ENCODE assay signal across 8 cellular contexts in genomic region chr5:6711409-6712135, GRCh38. TPM values are rescaled to one million over a fixed set of nuclear protein-coding genes. Genes with fewer than 3 reads are reported as not detected.
DNase-seq lines count a peak whose midpoint lies in the region; ATAC-seq and TF ChIP-seq lines count a peak whose summit lies in the region.

No MANE protein-coding gene starts in this region.

- CTCF ChIA-PET in CD4-positive, alpha-beta memory T cell (lab: Charles Lee; ENCODE audit: partially characterized antibody): interaction anchor here (1.2 to 2.3 kb wide), 5 partner anchors 17 to 79 kb away, joined by 3 to 7 read pairs (median 4); partner anchors contain the start of genes NSUN2 and SRD5A1

- H3K27me3 Mint-ChIP-seq in CD4-positive, alpha-beta memory T cell: no peaks in the 10 kb centered on the region
- peaks cover 10% of the 10 kb centered on the region for H3K27me3 Mint-ChIP-seq in nephron progenitor cell (ENCODE audit: low read depth, poor library complexity)

- no peak for ATAC-seq in GM18861 (IDR thresholded peaks at IDR 0.05; ENCODE audit: unreplicated experiment)
- no peak for ATAC-seq in GM18858 (IDR thresholded peaks at IDR 0.05; ENCODE audit: unreplicated experiment)

- DNase-seq in CD4-positive, alpha-beta memory T cell: no peak
- no peak for DNase-seq in choroid plexus epithelial cell (ENCODE audit: low read depth)
- no peak for DNase-seq in nephron progenitor cell
- DNase-seq in effector CD8-positive, alpha-beta T cell (lab: John Stamatoyannopoulos, UW): no peak
- DNase-seq in GF-D8 (lab: John Stamatoyannopoulos, UW): no peak

- peaks cover 0 to 16% of the 10 kb centered on the region in 2 donors for H3K36me3 Mint-ChIP-seq in CD4-positive, alpha-beta memory T cell
- no peaks in the 10 kb centered on the region for H3K36me3 Mint-ChIP-seq in nephron progenitor cell (ENCODE audit: low read depth)

- peak overlapping the region; percentile 88 to 91 (median 89) for H3K4me3 Mint-ChIP-seq in CD4-positive, alpha-beta memory T cell
- H3K4me3 Mint-ChIP-seq in nephron progenitor cell: peak overlapping the region; percentile 84

- H3K9me3 ChIP-seq in CD4-positive, alpha-beta memory T cell (ENCODE audit: control insufficient read depth in 1 of 2, low read length in 2 of 2): no peaks in the 10 kb centered on the region
- H3K9me3 ChIP-seq in HUES48 (ENCODE audit: control insufficient read depth, insufficient read depth, low read length): no peaks in the 10 kb centered on the region

- no peaks in the 10 kb centered on the region for H3K36me3 ChIP-seq in CD4-positive, alpha-beta memory T cell (ENCODE audit: insufficient read depth, low read length)
- peaks cover 3% of the 10 kb centered on the region; the same call in 1 of the 2 replicates for H3K36me3 ChIP-seq in HUES48 (ENCODE audit: control insufficient read depth, insufficient read depth, low read length)

- H3K9ac ChIP-seq in HUES48 (ENCODE audit: low read depth, low read length): peak overlapping the region; percentile 77

- peak overlapping the region; percentile 70 to 81 for H3K4me3 ChIP-seq in CD4-positive, alpha-beta memory T cell (ENCODE audit: low read length in 2 of 2)
- peak overlapping the region; percentile 77 for H3K4me3 ChIP-seq in HUES48 (ENCODE audit: low read depth, low read length)
- H3K4me3 ChIP-seq in choroid plexus epithelial cell (ENCODE audit: low read depth, low read length): peak overlapping the region; percentile 80

- peak overlapping the region; percentile 86 for H3K27ac ChIP-seq in CD4-positive, alpha-beta memory T cell (ENCODE audit: low read depth, low read length)
- no peak overlapping the region for H3K27ac ChIP-seq in HUES48 (ENCODE audit: low read depth, low read length)

- peaks cover 17 to 27% (median 23%) of the 10 kb centered on the region in 4 donors for H3K4me1 Mint-ChIP-seq in CD4-positive, alpha-beta memory T cell
- H3K4me1 Mint-ChIP-seq in nephron progenitor cell: peaks cover 42% of the 10 kb centered on the region

- POLR2A ChIA-PET in CD4-positive, alpha-beta memory T cell (lab: Charles Lee; ENCODE audit: partially characterized antibody): interaction anchor here (0.7 to 2.5 kb wide), 7 partner anchors 16 to 1290 kb away, joined by 3 to 29 read pairs (median 5); partner anchors contain the start of genes ICE1, NSUN2 and SRD5A1

- no peaks in the 10 kb centered on the region for H3K9me3 Mint-ChIP-seq in CD4-positive, alpha-beta memory T cell
- H3K9me3 Mint-ChIP-seq in nephron progenitor cell: no peaks in the 10 kb centered on the region

- H3K4me1 ChIP-seq in CD4-positive, alpha-beta memory T cell (ENCODE audit: insufficient read depth, low read length): peaks cover 19% of the 10 kb centered on the region
- H3K4me1 ChIP-seq in HUES48 (ENCODE audit: control insufficient read depth, insufficient read depth, low read length): peaks cover 19% of the 10 kb centered on the region

- H3K27ac Mint-ChIP-seq in CD4-positive, alpha-beta memory T cell: peak overlapping the region; percentile 88 to 95 (median 94)
- peak overlapping the region; percentile 66 for H3K27ac Mint-ChIP-seq in nephron progenitor cell

- intact Hi-C loops in CD4-positive, alpha-beta memory T cell (cut with micrococcal nuclease): loop anchor here (5.0 to 10.0 kb wide), 2 partner anchors 1156 to 1217 kb away; partner anchors contain the start of genes FASTKD3 and MTRR

- H3K27me3 ChIP-seq in CD4-positive, alpha-beta memory T cell (ENCODE audit: insufficient read depth, low read length): no peaks in the 10 kb centered on the region
- peaks cover 8% of the 10 kb centered on the region; the same call in 1 of the 2 replicates for H3K27me3 ChIP-seq in HUES48 (ENCODE audit: control insufficient read depth, insufficient read depth, low read length)

- TF ChIP-seq CTCF in choroid plexus epithelial cell (conservative IDR thresholded peaks at IDR 0.05; ENCODE audit: low read depth, low read length) (no peak), nephron progenitor cell (IDR thresholded peaks at IDR 0.05) (no peak)

RNA-seq across cellular contexts. Expression of gene TENT4A, which starts 1.7 kb away (rescaled TPM):
- 10 to 100 TPM; 44.9 to 49.1 TPM for total RNA-seq in CD4-positive, alpha-beta memory T cell
- polyA plus RNA-seq in CD4-positive, alpha-beta memory T cell: 1 to 10 TPM in 1 of 2 donors, under 1 TPM in 1; 0.55 to 1.8 TPM
